8 cellular contexts compared by ENCODE assay signal in the genomic region with DNA sequence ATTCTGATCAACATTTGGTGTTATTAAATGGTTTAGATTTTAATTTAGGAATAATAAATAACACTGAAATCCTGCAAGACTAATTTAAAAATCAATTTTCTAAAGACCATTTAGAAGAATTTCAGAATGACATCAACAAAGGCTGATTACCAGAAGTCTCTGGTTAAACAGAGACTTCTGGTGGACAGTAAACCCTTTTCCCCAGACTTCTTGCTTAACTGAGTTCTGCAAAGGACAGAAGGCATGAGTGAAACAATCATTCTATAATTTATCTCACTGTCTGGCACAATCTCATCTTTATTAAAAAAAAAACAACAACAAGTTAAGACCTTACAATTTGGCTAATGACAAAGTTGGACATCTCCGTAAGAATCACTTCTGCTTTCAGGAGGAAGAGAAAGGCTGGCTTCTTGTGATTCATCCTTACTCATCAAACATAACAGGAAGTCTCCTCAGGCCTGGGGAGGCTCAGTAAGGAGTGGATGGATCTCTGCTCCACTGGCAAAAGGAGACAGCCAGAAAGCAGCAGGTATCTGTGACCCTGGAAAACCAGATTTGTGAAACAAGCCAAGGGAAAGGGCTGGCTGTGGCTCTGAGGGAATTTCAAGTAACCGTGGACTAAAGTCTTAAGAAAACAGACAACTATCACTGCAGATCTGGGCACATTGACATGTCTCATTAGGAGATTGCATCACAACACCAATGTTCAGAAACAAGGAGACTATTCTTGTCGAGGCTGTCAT. TPM values are rescaled to one million over a fixed set of nuclear protein-coding genes. Genes with fewer than 3 reads are reported as not detected.
DNase-seq lines count a peak whose midpoint lies in the region; ATAC-seq and TF ChIP-seq lines count a peak whose summit lies in the region.

No MANE protein-coding gene starts in this region.

- H3K27me3 Mint-ChIP-seq in activated naive CD8-positive, alpha-beta T cell treated with anti-CD3 and anti-CD28 coated beads for 36 hours = no peaks in the 10 kb centered on the region

- H3K4me1 Mint-ChIP-seq in activated naive CD8-positive, alpha-beta T cell treated with anti-CD3 and anti-CD28 coated beads for 36 hours = peaks cover 32% of the 10 kb centered on the region

- H3K27ac Mint-ChIP-seq in activated naive CD8-positive, alpha-beta T cell treated with anti-CD3 and anti-CD28 coated beads for 36 hours = peak overlapping the region; percentile 92

- no peaks in the 10 kb centered on the region for H3K9me2 ChIP-seq in hepatocyte (replicated peaks; ENCODE audit: insufficient read depth)

- H3K79me2 ChIP-seq in hepatocyte = no peaks in the 10 kb centered on the region

- DNase-seq in NOMO-1 (lab: John Stamatoyannopoulos, UW; ENCODE audit: unreplicated experiment in 2 of 2) (peak; percentile 74 to 98), hepatocyte (ENCODE audit: low spot score) (peak; percentile 46), DMS153 (lab: John Stamatoyannopoulos, UW) (no peak), NCI-H2029 (lab: John Stamatoyannopoulos, UW) (no peak)
- DNase-seq in activated naive CD8-positive, alpha-beta T cell treated with anti-CD3 and anti-CD28 coated beads for 36 hours = peak; percentile 23
- DNase-seq in stimulated activated CD4-positive, alpha-beta T cell treated with anti-CD3 and anti-CD28 coated beads, Interleukin-4, amount 100 ng/mL, for 24 hours = peak; percentile 53

- TF ChIP-seq CTCF in hepatocyte (IDR thresholded peaks at IDR 0.05; ENCODE audit: poor library complexity) = no peak

- ATAC-seq in GM18499 (IDR thresholded peaks at IDR 0.05; ENCODE audit: insufficient read depth, unreplicated experiment) (peak; percentile 59), HG02759 (IDR thresholded peaks at IDR 0.05; ENCODE audit: unreplicated experiment) (peak; percentile 75)

- peak overlapping the region; percentile 8 for H3K27ac ChIP-seq in hepatocyte

- WGBS in hepatocyte (ENCODE audit: low lambda C conversion rate, missing lambda C conversion rate) = 59% methylated on average over 3 of the region's 3 CpGs

- no peaks in the 10 kb centered on the region for H3K9me3 ChIP-seq in hepatocyte (ENCODE audit: low read depth)

- H3K4me3 Mint-ChIP-seq in activated naive CD8-positive, alpha-beta T cell treated with anti-CD3 and anti-CD28 coated beads for 36 hours = peak overlapping the region; percentile 71

- H3K4me1 ChIP-seq in hepatocyte (ENCODE audit: insufficient read depth) = no peaks in the 10 kb centered on the region

- H3K27me3 ChIP-seq in hepatocyte = no peaks in the 10 kb centered on the region

- H3K36me3 ChIP-seq in hepatocyte (replicated peaks; ENCODE audit: insufficient read depth, low read depth) = no peaks in the 10 kb centered on the region

- H3K9me3 Mint-ChIP-seq in activated naive CD8-positive, alpha-beta T cell treated with anti-CD3 and anti-CD28 coated beads for 36 hours = peaks cover 2% of the 10 kb centered on the region

- no peaks in the 10 kb centered on the region for H4K20me1 ChIP-seq in hepatocyte (ENCODE audit: insufficient read depth, poor library complexity, severe bottlenecking)

- no peak overlapping the region for H3K4me3 ChIP-seq in hepatocyte

- H2AFZ ChIP-seq in hepatocyte = no peak overlapping the region

- peak overlapping the region; percentile 70 for H3K4me2 ChIP-seq in hepatocyte

- no peaks in the 10 kb centered on the region for H3K36me3 Mint-ChIP-seq in activated naive CD8-positive, alpha-beta T cell treated with anti-CD3 and anti-CD28 coated beads for 36 hours

RNA-seq across cellular contexts. Expression of a gene that starts 0.9 kb away (rescaled TPM):
- total RNA-seq in activated naive CD8-positive, alpha-beta T cell treated with anti-CD3 and anti-CD28 coated beads for 36 hours = 1 to 10 TPM; 2.9 to 4.4 TPM
- total RNA-seq in hepatocyte = 1.1 and 2.6 TPM in 2 replicates
- 0.24 and 0.56 TPM in 2 replicates for polyA plus RNA-seq in hepatocyte

RNA-seq across cellular contexts. Expression of a gene that starts 10.1 kb away (rescaled TPM):
- under 1 TPM in 1 of 2 experiments, not detected in 1; 0.38 TPM for total RNA-seq in activated naive CD8-positive, alpha-beta T cell treated with anti-CD3 and anti-CD28 coated beads for 36 hours
- 127 and 140 TPM in 2 replicates for total RNA-seq in hepatocyte
- 110 and 113 TPM in 2 replicates for polyA plus RNA-seq in hepatocyte

RNA-seq across cellular contexts. Expression of a gene that starts 52.9 kb away (rescaled TPM):
- total RNA-seq in activated naive CD8-positive, alpha-beta T cell treated with anti-CD3 and anti-CD28 coated beads for 36 hours = 1 to 10 TPM; 1.6 to 2.4 TPM
- 2.7 and 4.2 TPM in 2 replicates for total RNA-seq in hepatocyte
- 0.36 and 1.0 TPM in 2 replicates for polyA plus RNA-seq in hepatocyte

Comparison
In these comparisons a context has a peak if more than half of its experiments do, and no peak if none do; other contexts are left out.
1. DNase-seq: peak in NOMO-1 (2 of 2), activated naive CD8-positive, alpha-beta T cell treated with anti-CD3 and anti-CD28 coated beads for 36 hours (single experiment), hepatocyte (single experiment) and stimulated activated CD4-positive, alpha-beta T cell treated with anti-CD3 and anti-CD28 coated beads, Interleukin-4, amount 100 ng/mL, for 24 hours (single experiment); none in DMS153 (single experiment) and NCI-H2029 (single experiment).
2. RNA of a gene that starts 10.1 kb away (total RNA-seq): 127 to 140 TPM in hepatocyte; 0.38 TPM in activated naive CD8-positive, alpha-beta T cell treated with anti-CD3 and anti-CD28 coated beads for 36 hours; every median in the first group is over 10 times any median in the second.